12 cellular contexts compared by ENCODE assay signal in the genomic region with DNA sequence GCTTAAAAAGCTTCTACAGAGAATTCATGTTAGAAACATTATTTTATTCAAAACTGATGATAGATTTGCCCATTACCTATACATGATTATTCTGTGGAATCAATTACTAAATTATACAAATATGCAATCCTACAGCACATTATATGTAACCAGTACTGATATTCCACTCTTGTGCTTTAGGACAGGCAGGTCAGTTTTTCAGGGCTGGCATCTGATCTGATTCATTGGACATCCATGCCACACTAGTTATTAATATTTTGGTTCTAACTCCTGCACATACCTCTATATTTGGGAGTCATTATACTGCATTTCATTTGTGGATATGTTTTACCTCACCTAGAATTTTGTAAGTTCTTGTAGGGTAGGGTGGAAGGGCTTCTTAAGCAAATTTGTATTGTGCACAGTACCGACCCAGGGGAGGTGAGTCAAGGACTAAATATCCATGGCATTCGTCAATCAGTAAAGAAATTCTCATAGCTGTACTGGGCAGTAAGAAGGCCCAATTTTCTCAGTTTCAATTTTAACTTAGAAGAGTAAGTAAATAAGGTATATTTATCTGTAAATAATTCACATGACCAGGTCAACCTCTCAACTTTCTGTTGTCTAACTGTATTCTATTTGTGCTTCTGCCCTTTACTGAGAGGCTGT. TPM values are rescaled to one million over a fixed set of nuclear protein-coding genes. Genes with fewer than 3 reads are reported as not detected.
DNase-seq lines count a peak whose midpoint lies in the region; ATAC-seq, FAIRE-seq and TF ChIP-seq lines count a peak whose summit lies in the region.
"Had no signal": no experiment of that assay in that cellular context is flagged by ENCODE, and none has a peak within 500 bp of the region (broad histone marks: within the 10 kb centered on the region; RNA-seq: fewer than 3 reads in every experiment).

No MANE protein-coding gene starts in this region.

- H3K36me3 ChIP-seq in H1 (ENCODE audit: control insufficient read depth in 2 of 4, insufficient read depth in 4 of 4, low read length in 3 of 4), result no peaks in the 10 kb centered on the region
- no peaks in the 10 kb centered on the region for H3K36me3 ChIP-seq in BE2C

- no peak overlapping the region for H2BK12ac ChIP-seq in H1 (ENCODE audit: low read depth, low read length)

- H2BK5ac ChIP-seq in H1 (ENCODE audit: low read depth, low read length), result no peak overlapping the region

- H3K27ac ChIP-seq in H1 (ENCODE audit: low read depth, low read length), result no peak overlapping the region

- no peak overlapping the region for H3K4ac ChIP-seq in H1 (replicated peaks; ENCODE audit: insufficient read length, low read depth, low read length)

- H2AK5ac ChIP-seq in H1 (ENCODE audit: low read depth, low read length), result no peak overlapping the region

- no peak overlapping the region for H2BK20ac ChIP-seq in H1 (ENCODE audit: low read length)

- peak; percentile 75 for ATAC-seq in GM21367 (IDR thresholded peaks at IDR 0.05; ENCODE audit: unreplicated experiment)
- peak; percentile 90 for ATAC-seq in HG03378 (IDR thresholded peaks at IDR 0.05; ENCODE audit: unreplicated experiment)
- no peak for ATAC-seq in stimulated activated naive CD8-positive, alpha-beta T cell treated with anti-CD3 and anti-CD28 coated beads, Interleukin-15, Interleukin-2, amounts not matched to agents 100 U/mL and 50 U/mL, for 24 hours

- peak overlapping the region; percentile 7 for H3K56ac ChIP-seq in H1 (replicated peaks; ENCODE audit: insufficient read length, low read depth, low read length)

- no peak overlapping the region for H4K91ac ChIP-seq in H1 (replicated peaks; ENCODE audit: insufficient read length, low read length)

- no peak for TF ChIP-seq CTCF in H1 (IDR thresholded peaks at IDR 0.05; ENCODE audit: control extremely low read depth in 1 of 3, insufficient read depth in 1 of 3, low read depth in 1 of 3, low read length in 3 of 3)
- no peak for TF ChIP-seq CTCF in BE2C (IDR thresholded peaks at IDR 0.05; ENCODE audit: low read depth, low read length)

- TF ChIP-seq POLR2A in H1 (IDR thresholded peaks at IDR 0.05; ENCODE audit: control extremely low read depth in 1 of 2, low read depth in 2 of 2, low read length in 2 of 2), result no peak

- H3K23me2 ChIP-seq in H1 (ENCODE audit: low read depth, low read length), result no peaks in the 10 kb centered on the region

- CTCF ChIA-PET in H1 (lab: Charles Lee; ENCODE audit: partially characterized antibody), result interaction anchor here (1.0 kb wide), 1 partner anchor 111 kb away, joined by 4 read pairs; the partner anchor contains the start of gene DEPDC1B

- POLR2A ChIA-PET in H1 (lab: Charles Lee; ENCODE audit: partially characterized antibody), result no interaction called here

- H4K20me1 ChIP-seq in H1 (replicated peaks in 1 of 2; ENCODE audit: control insufficient read depth in 1 of 2, insufficient read depth in 2 of 2, low read length in 2 of 2), result no peaks in the 10 kb centered on the region

- no peak overlapping the region for H2AFZ ChIP-seq in H1 (ENCODE audit: low read length)

- no peak overlapping the region for H2BK15ac ChIP-seq in H1 (ENCODE audit: low read length)

- TF ChIP-seq EP300 in H1 (IDR thresholded peaks at IDR 0.05; ENCODE audit: borderline replicate concordance in 1 of 2, low read depth in 2 of 2, low read length in 2 of 2), result no peak

- H3K4me2 ChIP-seq in H1 (ENCODE audit: insufficient read depth in 1 of 2, low read depth in 2 of 2, low read length in 2 of 2), result no peak overlapping the region

- H3K14ac ChIP-seq in H1 (ENCODE audit: insufficient read length), result no peak overlapping the region

- H3K27me3 ChIP-seq in H1 (replicated peaks in 1 of 4; ENCODE audit: control insufficient read depth in 3 of 4, extremely low read depth in 1 of 4, insufficient read depth in 3 of 4, low read length in 3 of 4) (no peaks in the 10 kb centered on the region), BE2C (no peaks in the 10 kb centered on the region)

- H3K4me1 ChIP-seq in H1 (replicated peaks in 1 of 4; ENCODE audit: control insufficient read depth in 3 of 4, insufficient read depth in 4 of 4, low read length in 3 of 4), result peaks cover 0 to 5% (median 2%) of the 10 kb centered on the region in 4 experiments; a peak in 1 of 7 replicates
- no peaks in the 10 kb centered on the region for H3K4me1 ChIP-seq in BE2C

- no peaks in the 10 kb centered on the region for H3K79me1 ChIP-seq in H1 (ENCODE audit: low read depth, low read length)

- H4K5ac ChIP-seq in H1 (ENCODE audit: insufficient read length, low read depth, low read length), result no peak overlapping the region

- no peak overlapping the region for H3K9ac ChIP-seq in H1 (replicated peaks in 1 of 4; ENCODE audit: extremely low read depth in 1 of 4, low read depth in 3 of 4, low read length in 3 of 4)

- no peak overlapping the region for H2BK120ac ChIP-seq in H1 (replicated peaks; ENCODE audit: low read depth, low read length)

- no peak for TF ChIP-seq RAD21 in H1 (IDR thresholded peaks at IDR 0.05 in 1 of 2, conservative IDR thresholded peaks at IDR 0.05 in 1 of 2; ENCODE audit: low read depth in 2 of 2, low read length in 2 of 2)

- H4K8ac ChIP-seq in H1 (ENCODE audit: extremely low read depth, insufficient read depth, low read length), result no peak overlapping the region

- H3K79me2 ChIP-seq in H1 (ENCODE audit: control insufficient read depth in 1 of 2, insufficient read depth in 2 of 2, low read length in 2 of 2), result no peaks in the 10 kb centered on the region

- H3K9me3 ChIP-seq in H1 (ENCODE audit: insufficient read depth in 2 of 2, low read depth in 1 of 2, low read length in 1 of 2), result no peaks in the 10 kb centered on the region
- H3K9me3 ChIP-seq in BE2C, result no peaks in the 10 kb centered on the region

- WGBS in H1 (ENCODE audit: extremely low coverage in 1 of 2, insufficient coverage in 1 of 2, insufficient read length in 1 of 2, insufficient replicate concordance in 2 of 2, low coverage in 1 of 2, low lambda C conversion rate in 2 of 2, missing lambda C conversion rate in 1 of 2), 2 experiments, result 78% methylated on average over 2 of the region's 2 CpGs; no CpG with 5 or more reads in 1 of the 2 experiments

- no peak for FAIRE-seq in H1 (lab: Jason Lieb, UNC)

- DNase-seq in AG20443 (ENCODE audit: low spot score) (peak; percentile 18), H1 (ENCODE audit: low read depth in 1 of 2, low spot score in 2 of 2) (no peak), NCI-H2196 (lab: John Stamatoyannopoulos, UW; ENCODE audit: unreplicated experiment) (no peak), BE2C (no peak), RKO (ENCODE audit: low spot score) (no peak)
- DNase-seq in stimulated activated naive CD8-positive, alpha-beta T cell treated with anti-CD3 and anti-CD28 coated beads, Interleukin-15, Interleukin-2, amounts not matched to agents 100 U/mL and 50 U/mL, for 24 hours, result no peak
- DNase-seq: activated effector memory CD4-positive, alpha-beta T cell treated with anti-CD3 and anti-CD28 coated beads, Interleukin-2, amount 50 U/mL, for 16 hours; AML-193; NCI-H187 treated with DMSO at 0.1 percent for 48 hours; nephron progenitor cell had no signal

- H3K23ac ChIP-seq in H1 (ENCODE audit: insufficient read length), result no peak overlapping the region

- no peak overlapping the region for H3K18ac ChIP-seq in H1 (ENCODE audit: extremely low read depth, low read length)

- H3K4me3 ChIP-seq in H1 (ENCODE audit: extremely low read depth in 1 of 4, insufficient read depth in 2 of 4, low read depth in 3 of 4, low read length in 4 of 4), result no peak overlapping the region
- H3K4me3 ChIP-seq in BE2C (ENCODE audit: low read depth, low read length), result no peak overlapping the region

TF ChIP-seq in H1, 55 proteins besides CTCF, POLR2A, EP300 and RAD21:
- no peak for TF ChIP-seq CEBPB (IDR thresholded peaks at IDR 0.05; ENCODE audit: low read depth, low read length)
- TF ChIP-seq RBBP5 (IDR thresholded peaks at IDR 0.05; ENCODE audit: borderline replicate concordance, low read depth, low read length), result no peak
- no peak for TF ChIP-seq RFX5 (IDR thresholded peaks at IDR 0.05; ENCODE audit: borderline replicate concordance, low read depth, low read length)
- no peak for TF ChIP-seq SIX5 (IDR thresholded peaks at IDR 0.05; ENCODE audit: low read depth, low read length)
- no peak for TF ChIP-seq NANOG (IDR thresholded peaks at IDR 0.05; ENCODE audit: insufficient read depth, low read depth, low read length, poor library complexity, severe bottlenecking)

RNA-seq across cellular contexts. Expression of gene ELOVL7, which starts 33.5 kb away (rescaled TPM):
- 5.1 and 6.5 TPM in 2 replicates for total RNA-seq in H1 (2021; fragmentation: NEBNext Ultra II Directional; extraction: Animal tissue kit (Norgen Biotek cat#: 25700))
- 2.5 and 3.1 TPM in 2 replicates for polyA plus RNA-seq in H1 (2011; rRNA removed)
- polyA plus RNA-seq in H1 (2011; cell fraction: cytosol; rRNA removed), result 3.6 TPM
- polyA plus RNA-seq in H1 (2011; cell fraction: nucleus; rRNA removed), result 3.9 TPM
- 3.7 to 6.3 TPM (median 4.5 TPM) in 4 replicates for polyA plus RNA-seq in H1 (2012, experiment 1 of 2)
- polyA plus RNA-seq in H1 (2012, experiment 2 of 2), result 0.34 TPM
- 7.2 TPM for polyA plus RNA-seq in H1 (2013, experiment 1 of 2)
- polyA plus RNA-seq in H1 (2013, experiment 2 of 2), result 7.4 TPM
- 8.9 and 12.9 TPM in 2 replicates for polyA minus RNA-seq in H1 (2011; rRNA and poly(A)+ RNA removed)
- polyA minus RNA-seq in H1 (2011; cell fraction: cytosol; rRNA and poly(A)+ RNA removed), result 5.9 TPM
- 8.2 TPM for polyA minus RNA-seq in H1 (2011; cell fraction: nucleus; rRNA and poly(A)+ RNA removed)
- 0.43 TPM for polyA plus RNA-seq in BE2C (2012; ENCODE audit: insufficient read depth, insufficient read length, low read depth)
